Comparison of ENCODE assay signal across 20 cellular contexts in genomic region chr4:83686166-83686565, GRCh38.
DNase-seq lines count a peak whose midpoint lies in the region; ATAC-seq lines count a peak whose summit lies in the region.
"Had no signal": no experiment of that assay in that cellular context is flagged by ENCODE, and none has a peak within 500 bp of the region (broad histone marks: within the 10 kb centered on the region; RNA-seq: fewer than 3 reads in every experiment).

No MANE protein-coding gene starts in this region.

- H3K36me3 ChIP-seq in adipocyte (ENCODE audit: control insufficient read depth, insufficient read depth, low read length, severe bottlenecking) = no peaks in the 10 kb centered on the region
- H3K36me3 ChIP-seq: right lobe of liver, tibial artery had no signal

- peak; percentile 33 for DNase-seq in Daoy (ENCODE audit: low read depth)
- peak; percentile 63 for DNase-seq in HS-5 (ENCODE audit: low read depth)
- DNase-seq in adipocyte (ENCODE audit: low read depth) = peak; percentile 15
- DNase-seq in kidney tubule cell (ENCODE audit: low spot score) = peak; percentile 17
- no peak for DNase-seq in OCI-M2 (lab: John Stamatoyannopoulos, UW; ENCODE audit: unreplicated experiment)
- DNase-seq in cerebellar cortex (ENCODE audit: low spot score) = no peak
- no peak for DNase-seq in stimulated activated CD4-positive, alpha-beta T cell treated with anti-CD3 and anti-CD28 coated beads, Interleukin-2, amount 100 ng/mL, for 48 hours
- DNase-seq: activated CD4-positive, alpha-beta T cell treated with anti-CD3 and anti-CD28 coated beads, Interleukin-2, amount 10 ng/mL, durations not matched to agents 7 days and 5 days; activated effector memory CD4-positive, alpha-beta T cell treated with anti-CD3 and anti-CD28 coated beads, Interleukin-2, amount 50 U/mL, for 16 hours; AML-193; H9; NCI-H1092; NCI-H2081 treated with DMSO at 0.1 percent for 48 hours; NCI-H524; right lobe of liver; Right ventricle myocardium superior; stimulated activated naive CD4-positive, alpha-beta T cell treated with Interleukin-2 at 50 U/mL for 16 hours; tibial artery had no signal

- ATAC-seq in HG03378 (IDR thresholded peaks at IDR 0.05; ENCODE audit: unreplicated experiment) = no peak
- ATAC-seq: right lobe of liver had no signal

- H3K9me3 ChIP-seq in adipocyte (ENCODE audit: control insufficient read depth, low read length) = no peaks in the 10 kb centered on the region
- H3K9me3 ChIP-seq: right lobe of liver, tibial artery had no signal

- no peak overlapping the region for H3K4me3 ChIP-seq in adipocyte (ENCODE audit: low read length)
- H3K4me3 ChIP-seq: lung, right lobe of liver, tibial artery had no signal

- no peak overlapping the region for H3K9ac ChIP-seq in adipocyte (ENCODE audit: low read length)

- H3K27me3 ChIP-seq in adipocyte (replicated peaks; ENCODE audit: control insufficient read depth, insufficient read depth, low read length) = no peaks in the 10 kb centered on the region
- H3K27me3 ChIP-seq: right lobe of liver, tibial artery had no signal

- H3K4me1 ChIP-seq in adipocyte (ENCODE audit: control insufficient read depth, insufficient read depth, low read length) = no peaks in the 10 kb centered on the region
- H3K4me1 ChIP-seq: right lobe of liver, tibial artery had no signal

Comparison
In these comparisons a context has a peak if more than half of its experiments do, and no peak if none do; other contexts are left out.
1. DNase-seq: peak in Daoy (single experiment), HS-5 (single experiment), adipocyte (single experiment) and kidney tubule cell (single experiment); none in OCI-M2 (single experiment), cerebellar cortex (single experiment) and stimulated activated CD4-positive, alpha-beta T cell treated with anti-CD3 and anti-CD28 coated beads, Interleukin-2, amount 100 ng/mL, for 48 hours (0 of 2).